Comparison of ENCODE assay signal across 21 cellular contexts in the genomic region with DNA sequence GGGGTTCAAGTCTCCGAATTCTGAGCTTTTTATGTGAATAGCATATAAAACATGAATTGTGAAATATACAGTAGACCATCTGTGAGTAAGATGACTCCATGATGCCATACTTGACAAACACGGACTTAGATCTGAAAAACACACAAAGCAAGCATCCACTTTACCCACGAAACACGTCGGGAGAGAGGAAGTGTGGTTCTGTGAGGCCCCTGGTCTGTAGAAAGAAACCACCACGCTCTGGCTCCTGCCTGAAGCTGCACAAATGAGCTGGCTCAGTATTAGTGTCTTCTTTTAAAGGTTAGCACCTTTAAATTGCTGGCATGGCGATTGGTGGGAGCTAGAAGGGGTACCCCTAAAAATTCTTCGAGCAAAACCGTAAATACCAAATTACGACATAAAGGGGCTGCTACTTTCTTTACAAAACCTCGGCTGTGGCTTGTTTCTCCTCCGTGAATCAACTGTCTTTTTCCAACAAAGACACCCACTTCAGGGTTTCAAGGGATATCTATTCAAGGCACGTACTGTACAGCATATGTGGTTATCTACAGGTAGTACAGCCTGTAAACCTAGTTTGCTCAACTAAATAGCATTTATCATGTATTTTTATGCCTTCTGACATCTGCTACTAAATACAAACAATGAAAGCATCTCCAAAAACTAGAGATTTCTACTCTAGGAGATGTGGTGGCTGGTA.
A peak's percentile ranks its signal among the peaks of the same experiment; 100 is the strongest.
DNase-seq lines count a peak whose midpoint lies in the region; ATAC-seq, FAIRE-seq and TF ChIP-seq lines count a peak whose summit lies in the region.
"Had no signal": no experiment of that assay in that cellular context is flagged by ENCODE, and none has a peak within 500 bp of the region (broad histone marks: within the 10 kb centered on the region; RNA-seq: fewer than 3 reads in every experiment).

No MANE protein-coding gene starts in this region.

- H3K36me3 ChIP-seq in astrocyte (ENCODE audit: insufficient read depth, low read length) (no peaks in the 10 kb centered on the region), thymus (ENCODE audit: control insufficient read depth, insufficient read depth) (no peaks in the 10 kb centered on the region)
- H3K36me3 ChIP-seq: ovary, thoracic aorta had no signal

- H3K4me1 Mint-ChIP-seq in astrocyte (ENCODE audit: low read depth, unreplicated experiment): peaks cover 3% of the 10 kb centered on the region

- H3K4me3 Mint-ChIP-seq in astrocyte (ENCODE audit: unreplicated experiment): no peak overlapping the region
- H3K4me3 Mint-ChIP-seq: activated naive CD4-positive, alpha-beta T cell treated with anti-CD3 and anti-CD28 coated beads, Interleukin-2, amount 50 U/mL, for 24 hours; T-helper 17 cell had no signal

- peaks cover 4% of the 10 kb centered on the region for H4K20me1 ChIP-seq in astrocyte (ENCODE audit: insufficient read depth, low read length)

- H3K9me3 ChIP-seq in astrocyte (ENCODE audit: insufficient read depth, low read depth, low read length) (no peaks in the 10 kb centered on the region), thymus (ENCODE audit: control insufficient read depth) (no peaks in the 10 kb centered on the region)
- H3K9me3 ChIP-seq: ovary, thoracic aorta had no signal

- H3K27me3 Mint-ChIP-seq in astrocyte (ENCODE audit: low read depth, unreplicated experiment): peaks cover 6% of the 10 kb centered on the region
- H3K27me3 Mint-ChIP-seq: activated naive CD4-positive, alpha-beta T cell treated with anti-CD3 and anti-CD28 coated beads, Interleukin-2, amount 50 U/mL, for 24 hours had no signal

- peaks cover 5% of the 10 kb centered on the region for H3K36me3 Mint-ChIP-seq in astrocyte (ENCODE audit: low read depth, unreplicated experiment)

- 45% methylated on average over 13 of the region's 13 CpGs for WGBS in thymus

- no peak overlapping the region for H2AFZ ChIP-seq in astrocyte (ENCODE audit: low read depth, low read length)

- peaks cover 2% of the 10 kb centered on the region for H3K9me3 Mint-ChIP-seq in astrocyte (ENCODE audit: unreplicated experiment)
- H3K9me3 Mint-ChIP-seq: activated naive CD4-positive, alpha-beta T cell treated with anti-CD3 and anti-CD28 coated beads, Interleukin-2, amount 50 U/mL, for 24 hours had no signal

- H3K27ac ChIP-seq in astrocyte (ENCODE audit: low read depth, low read length): no peak overlapping the region
- peak overlapping the region; percentile 44 for H3K27ac ChIP-seq in thymus (ENCODE audit: low read depth)
- H3K27ac ChIP-seq: HL-60, ovary, thoracic aorta had no signal

- H3K4me1 ChIP-seq in astrocyte (ENCODE audit: insufficient read depth, low read length): no peaks in the 10 kb centered on the region
- peaks cover 21% of the 10 kb centered on the region for H3K4me1 ChIP-seq in thymus (ENCODE audit: control insufficient read depth, insufficient read depth, low read length)

- peak; percentile 19 for DNase-seq in stimulated activated CD4-positive, alpha-beta T cell treated with anti-CD3 and anti-CD28 coated beads, Interleukin-1b, Interleukin-23, amount 100 ng/mL, for 48 hours
- DNase-seq in stimulated activated CD4-positive, alpha-beta T cell treated with anti-CD3 and anti-CD28 coated beads, Interleukin-4, amount 100 ng/mL, for 1 hour: no peak
- DNase-seq in MV-4-11 (lab: John Stamatoyannopoulos, UW): peak; percentile 85
- no peak for DNase-seq in astrocyte (ENCODE audit: low read depth)
- no peak for DNase-seq in NCI-H748 (lab: John Stamatoyannopoulos, UW; ENCODE audit: unreplicated experiment)
- DNase-seq in left colon: no peak
- DNase-seq: GF-D8; left ventricle myocardium superior; NCI-H1417 treated with DMSO at 0.1 percent for 48 hours; NK-92 treated with Interleukin-12 subunit alpha and Interleukin-12 subunit beta, amount 100 ng/mL, for 24 hours; ovary; stimulated activated CD4-positive, alpha-beta T cell treated with anti-CD3 and anti-CD28 coated beads, Interleukin-2, amount 100 ng/mL, for 48 hours; T-helper 17 cell had no signal

- H3K4me2 ChIP-seq in astrocyte (ENCODE audit: low read length): no peak overlapping the region

- H3K27me3 ChIP-seq in astrocyte (ENCODE audit: insufficient read depth, low read length): no peaks in the 10 kb centered on the region
- no peaks in the 10 kb centered on the region for H3K27me3 ChIP-seq in thymus (ENCODE audit: control insufficient read depth, insufficient read depth)
- H3K27me3 ChIP-seq: ovary had no signal

- no peak for ATAC-seq in GM21390 (IDR thresholded peaks at IDR 0.05; ENCODE audit: unreplicated experiment)
- no peak for ATAC-seq in left colon
- ATAC-seq: K562, T-helper 17 cell had no signal

- no peak overlapping the region for H3K9ac ChIP-seq in astrocyte (ENCODE audit: low read length)

- no peaks in the 10 kb centered on the region for H3K79me2 ChIP-seq in astrocyte (ENCODE audit: insufficient read depth, low read length)

- H3K4me3 ChIP-seq in astrocyte (ENCODE audit: insufficient read depth, low read depth, low read length) (no peak overlapping the region), thymus (ENCODE audit: low read length) (no peak overlapping the region)
- H3K4me3 ChIP-seq: K562, ovary, thoracic aorta had no signal

- intact Hi-C loops in left colon (cut with DNase I, micrococcal nuclease): no loop called here

- peak; percentile 23 for FAIRE-seq in astrocyte (lab: Jason Lieb, UNC)
- FAIRE-seq: frontal cortex, H1, K562 had no signal

- TF ChIP-seq CTCF in astrocyte (IDR thresholded peaks at IDR 0.05; ENCODE audit: insufficient read depth, low read depth, low read length): no peak

- H3K27ac Mint-ChIP-seq in astrocyte (ENCODE audit: unreplicated experiment): no peak overlapping the region
- H3K27ac Mint-ChIP-seq: activated naive CD4-positive, alpha-beta T cell treated with anti-CD3 and anti-CD28 coated beads, Interleukin-2, amount 50 U/mL, for 24 hours; T-helper 17 cell had no signal

Comparison
In these comparisons a context has a peak if more than half of its experiments do, and no peak if none do; other contexts are left out.
1. DNase-seq: peak in stimulated activated CD4-positive, alpha-beta T cell treated with anti-CD3 and anti-CD28 coated beads, Interleukin-1b, Interleukin-23, amount 100 ng/mL, for 48 hours (single experiment) and MV-4-11 (single experiment); none in stimulated activated CD4-positive, alpha-beta T cell treated with anti-CD3 and anti-CD28 coated beads, Interleukin-4, amount 100 ng/mL, for 1 hour (single experiment), astrocyte (single experiment), NCI-H748 (single experiment) and left colon (0 of 2).